ENCODE assay signal across 7 cellular contexts in the genomic region with DNA sequence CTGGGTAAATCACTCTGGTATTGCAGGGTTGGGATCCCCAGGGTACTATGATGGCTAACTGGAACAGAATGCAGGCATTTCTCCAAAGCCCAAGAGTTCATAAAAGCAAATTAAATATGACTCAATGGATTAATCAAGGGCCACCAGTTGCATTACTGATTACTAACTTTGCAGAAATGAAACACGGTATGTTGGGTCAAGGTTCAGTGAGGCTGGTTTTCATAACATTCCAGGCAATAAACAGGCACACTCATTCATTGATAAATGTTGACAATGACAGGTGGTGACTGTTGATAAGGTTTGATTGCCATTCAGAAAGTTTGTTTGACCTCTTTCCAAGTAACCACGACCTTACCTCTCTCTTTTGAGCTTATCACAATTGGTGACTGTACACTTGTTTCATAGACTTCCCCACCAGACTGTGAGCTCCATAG. TPM values are rescaled to one million over a fixed set of nuclear protein-coding genes. Genes with fewer than 3 reads are reported as not detected.
A peak's percentile ranks its signal among the peaks of the same experiment; 100 is the strongest.
DNase-seq lines count a peak whose midpoint lies in the region; FAIRE-seq and TF ChIP-seq lines count a peak whose summit lies in the region.

No MANE protein-coding gene starts in this region.

- H2BK12ac ChIP-seq in H1 (ENCODE audit: low read depth, low read length), result no peak overlapping the region

- DNase-seq in GM23248 (peak; percentile 96), Peyer's patch (peak in 1 of 3 donors; percentile 53), H1 (ENCODE audit: low read depth in 1 of 2, low spot score in 2 of 2) (no peak), GF-D8 (lab: John Stamatoyannopoulos, UW) (no peak), NCI-H446 treated with DMSO at 0.1 percent for 48 hours (lab: John Stamatoyannopoulos, UW) (no peak)
- DNase-seq in stimulated activated CD4-positive, alpha-beta T cell treated with anti-CD3 and anti-CD28 coated beads, Interleukin-15, amount 100 ng/mL, for 24 hours, result no peak

- TF ChIP-seq EP300 in H1 (IDR thresholded peaks at IDR 0.05; ENCODE audit: borderline replicate concordance in 1 of 2, low read depth in 2 of 2, low read length in 2 of 2), result no peak

- no peak overlapping the region for H2BK5ac ChIP-seq in H1 (ENCODE audit: low read depth, low read length)

- no peaks in the 10 kb centered on the region for H3K36me3 ChIP-seq in GM23248 (ENCODE audit: low read depth)
- H3K36me3 ChIP-seq in Peyer's patch, result peaks cover 0 to 20% (median 0%) of the 10 kb centered on the region in 3 donors
- H3K36me3 ChIP-seq in H1 (ENCODE audit: control insufficient read depth in 2 of 4, insufficient read depth in 4 of 4, low read length in 3 of 4), result 0 out of 8 replicates have a peak, but pooled peaks cover 0 to 2% (median 0%) of the 10 kb centered on the region in 4 experiments
- H3K36me3 ChIP-seq in neutrophil, result peaks cover 28% of the 10 kb centered on the region

- POLR2A ChIA-PET in H1 (lab: Charles Lee; ENCODE audit: partially characterized antibody), result interaction anchor here (1.6 to 3.3 kb wide), 2 partner anchors 9 to 12 kb away, joined by 7 to 25 read pairs; a partner anchor contains a TSS

- no peak overlapping the region for H3K14ac ChIP-seq in H1 (ENCODE audit: insufficient read length)

- no peak for FAIRE-seq in H1 (lab: Jason Lieb, UNC)

- no peak for TF ChIP-seq POLR2A in Peyer's patch (IDR thresholded peaks at IDR 0.05)
- TF ChIP-seq POLR2A in H1 (IDR thresholded peaks at IDR 0.05; ENCODE audit: control extremely low read depth in 1 of 2, low read depth in 2 of 2, low read length in 2 of 2), result no peak

- WGBS in GM23248 (ENCODE audit: low coverage in 1 of 2, low lambda C conversion rate in 2 of 2, missing lambda C conversion rate in 2 of 2), 2 experiments, result 0% methylated on average over 2 of the region's 2 CpGs
- 56% methylated on average over 2 of the region's 2 CpGs; no CpG with 5 or more reads in 1 of the 2 experiments for WGBS in H1 (ENCODE audit: extremely low coverage in 1 of 2, insufficient coverage in 1 of 2, insufficient read length in 1 of 2, insufficient replicate concordance in 2 of 2, low coverage in 1 of 2, low lambda C conversion rate in 2 of 2, missing lambda C conversion rate in 1 of 2), 2 experiments

- H3K9me2 ChIP-seq in GM23248 (ENCODE audit: insufficient read depth), result no peaks in the 10 kb centered on the region

- H3K4me1 ChIP-seq in GM23248 (ENCODE audit: insufficient read depth), result peaks cover 31% of the 10 kb centered on the region
- H3K4me1 ChIP-seq in Peyer's patch, result peaks cover 4 to 44% (median 15%) of the 10 kb centered on the region in 4 donors
- H3K4me1 ChIP-seq in H1 (replicated peaks in 1 of 4; ENCODE audit: control insufficient read depth in 3 of 4, insufficient read depth in 4 of 4, low read length in 3 of 4), result no peaks in the 10 kb centered on the region; a peak in 1 of 7 replicates
- peaks cover 39 to 40% of the 10 kb centered on the region in 2 experiments for H3K4me1 ChIP-seq in neutrophil (ENCODE audit: control insufficient read depth in 1 of 2, insufficient read depth in 1 of 2, low read depth in 1 of 2, low read length in 1 of 2)

- peaks cover 8% of the 10 kb centered on the region; the same call in 1 of the 2 replicates for H3K23me2 ChIP-seq in H1 (ENCODE audit: low read depth, low read length)

- peaks cover 6% of the 10 kb centered on the region for H3K79me1 ChIP-seq in H1 (ENCODE audit: low read depth, low read length)

- peak overlapping the region; percentile 91 for H3K9ac ChIP-seq in GM23248
- peak overlapping the region in 2 of 4 experiments; percentile 14 to 67; a peak in 1 of 7 replicates for H3K9ac ChIP-seq in H1 (replicated peaks in 1 of 4; ENCODE audit: extremely low read depth in 1 of 4, low read depth in 3 of 4, low read length in 3 of 4)

- in situ Hi-C loops in GM23248 (cut with MboI), result loop anchor here (25.0 kb wide), 1 partner anchor 560 kb away; a partner anchor contains a TSS

- H3K27ac ChIP-seq in GM23248 (peak overlapping the region; percentile 86), Peyer's patch (peak overlapping the region; percentile 81 to 95 (median 94)), H1 (ENCODE audit: low read depth, low read length) (0 out of 2 replicates have a peak overlapping the region, but pooled peaks have one; percentile 4), neutrophil (peak overlapping the region; percentile 85)

- H4K20me1 ChIP-seq in GM23248 (ENCODE audit: insufficient read depth) (no peaks in the 10 kb centered on the region), H1 (replicated peaks in 1 of 2; ENCODE audit: control insufficient read depth in 1 of 2, insufficient read depth in 2 of 2, low read length in 2 of 2) (peaks cover 0 to 8% of the 10 kb centered on the region in 2 experiments)

- H4K8ac ChIP-seq in H1 (ENCODE audit: extremely low read depth, insufficient read depth, low read length), result no peak overlapping the region

- H3F3A ChIP-seq in GM23248 (ENCODE audit: insufficient read depth), result peaks cover 31% of the 10 kb centered on the region

- no peaks in the 10 kb centered on the region for H3K9me3 ChIP-seq in GM23248 (ENCODE audit: low read depth)
- no peaks in the 10 kb centered on the region for H3K9me3 ChIP-seq in Peyer's patch
- H3K9me3 ChIP-seq in H1 (ENCODE audit: insufficient read depth in 2 of 2, low read depth in 1 of 2, low read length in 1 of 2), result no peaks in the 10 kb centered on the region
- H3K9me3 ChIP-seq in neutrophil, result no peaks in the 10 kb centered on the region

- H2AK5ac ChIP-seq in H1 (ENCODE audit: low read depth, low read length), result no peak overlapping the region

- H3K56ac ChIP-seq in H1 (replicated peaks; ENCODE audit: insufficient read length, low read depth, low read length), result peak overlapping the region; percentile 24

- H3K4me3 ChIP-seq in GM23248 (peak overlapping the region; percentile 97), Peyer's patch (peak overlapping the region; percentile 63 to 91 (median 84)), H1 (ENCODE audit: extremely low read depth in 1 of 4, insufficient read depth in 2 of 4, low read depth in 3 of 4, low read length in 4 of 4) (peak overlapping the region; percentile 19 to 92 (median 73); a peak in 7 of 8 replicates), neutrophil (ENCODE audit: low read depth in 1 of 2, low read length in 1 of 2) (peak overlapping the region; percentile 89 to 91)

- no peak for TF ChIP-seq CTCF in Peyer's patch (IDR thresholded peaks at IDR 0.05)
- no peak for TF ChIP-seq CTCF in H1 (IDR thresholded peaks at IDR 0.05; ENCODE audit: control extremely low read depth in 1 of 3, insufficient read depth in 1 of 3, low read depth in 1 of 3, low read length in 3 of 3)
- no peak for TF ChIP-seq CTCF in neutrophil (IDR thresholded peaks at IDR 0.05)

- H4K5ac ChIP-seq in H1 (ENCODE audit: insufficient read length, low read depth, low read length), result no peak overlapping the region

- TF ChIP-seq RAD21 in H1 (IDR thresholded peaks at IDR 0.05 in 1 of 2, conservative IDR thresholded peaks at IDR 0.05 in 1 of 2; ENCODE audit: low read depth in 2 of 2, low read length in 2 of 2), result no peak

- H2BK15ac ChIP-seq in H1 (ENCODE audit: low read length), result no peak overlapping the region

- CTCF ChIA-PET in H1 (lab: Charles Lee; ENCODE audit: partially characterized antibody), result interaction anchor here (1.1 kb wide), 1 partner anchor 11 kb away, joined by 5 read pairs; no protein-coding TSS in a partner anchor

- H3K4me2 ChIP-seq in GM23248 (ENCODE audit: unreplicated experiment), result peak overlapping the region; percentile 87
- peak overlapping the region; percentile 56 to 81 for H3K4me2 ChIP-seq in H1 (ENCODE audit: insufficient read depth in 1 of 2, low read depth in 2 of 2, low read length in 2 of 2)

- H4K91ac ChIP-seq in H1 (replicated peaks; ENCODE audit: insufficient read length, low read length), result no peak overlapping the region

- H2AFZ ChIP-seq in GM23248 (peak overlapping the region; percentile 69), H1 (ENCODE audit: low read length) (peak overlapping the region; percentile 73)

- H3K4ac ChIP-seq in H1 (replicated peaks; ENCODE audit: insufficient read length, low read depth, low read length), result peak overlapping the region; percentile 27

- H3K79me2 ChIP-seq in GM23248 (ENCODE audit: insufficient read depth) (peaks cover 42% of the 10 kb centered on the region), H1 (ENCODE audit: control insufficient read depth in 1 of 2, insufficient read depth in 2 of 2, low read length in 2 of 2) (peaks cover 0 to 6% of the 10 kb centered on the region in 2 experiments; a peak in 1 of 4 replicates)

- H2BK20ac ChIP-seq in H1 (ENCODE audit: low read length), result no peak overlapping the region

- no peak overlapping the region for H3K23ac ChIP-seq in H1 (ENCODE audit: insufficient read length)

- H3K27me3 ChIP-seq in GM23248 (replicated peaks; ENCODE audit: insufficient read depth) (no peaks in the 10 kb centered on the region), Peyer's patch (no peaks in the 10 kb centered on the region), H1 (replicated peaks in 1 of 4; ENCODE audit: control insufficient read depth in 3 of 4, extremely low read depth in 1 of 4, insufficient read depth in 3 of 4, low read length in 3 of 4) (no peaks in the 10 kb centered on the region), neutrophil (no peaks in the 10 kb centered on the region)

- no peak overlapping the region for H3K18ac ChIP-seq in H1 (ENCODE audit: extremely low read depth, low read length)

- no peak overlapping the region for H2BK120ac ChIP-seq in H1 (replicated peaks; ENCODE audit: low read depth, low read length)

RNA-seq across cellular contexts. Expression of a gene that starts 0.5 kb away (rescaled TPM):
- total RNA-seq in GM23248 (2014; rRNA removed; shearing (Covaris generic)), result 86.6 and 90.0 TPM in 2 replicates
- polyA plus RNA-seq in GM23248 (2016; fragmentation: Nextera tagmentation; extraction: Ambion mirVana) (96.2 and 99.6 TPM in 2 replicates), H1 (2011; rRNA removed) (30.9 and 45.1 TPM in 2 replicates)
- 10 to 100 TPM; 52.7 to 83.9 (median 62.8) TPM for total RNA-seq in Peyer's patch
- 37.2 and 37.5 TPM in 2 replicates for total RNA-seq in H1 (2021; fragmentation: NEBNext Ultra II Directional; extraction: Animal tissue kit (Norgen Biotek cat#: 25700))
- polyA plus RNA-seq in H1 (2011; cell fraction: cytosol; rRNA removed), result 35.2 TPM
- polyA plus RNA-seq in H1 (2011; cell fraction: nucleus; rRNA removed), result 48.2 TPM
- polyA plus RNA-seq in H1 (2012, experiment 1 of 2), result 28.6 to 43.6 TPM (median 38.3 TPM) in 4 replicates
- polyA plus RNA-seq in H1 (2012, experiment 2 of 2), result 39.9 TPM
- polyA plus RNA-seq in H1 (2013, experiment 1 of 2), result 16.6 TPM
- polyA plus RNA-seq in H1 (2013, experiment 2 of 2), result 16.4 TPM
- polyA minus RNA-seq in H1 (2011; rRNA and poly(A)+ RNA removed), result 24.3 and 31.3 TPM in 2 replicates
- polyA minus RNA-seq in H1 (2011; cell fraction: cytosol; rRNA and poly(A)+ RNA removed), result 34.6 TPM
- polyA minus RNA-seq in H1 (2011; cell fraction: nucleus; rRNA and poly(A)+ RNA removed), result 27.1 TPM

RNA-seq across cellular contexts. Expression of a gene that starts 12.0 kb away (rescaled TPM):
- 114 and 120 TPM in 2 replicates for total RNA-seq in GM23248 (2014; rRNA removed; shearing (Covaris generic))
- 122 and 126 TPM in 2 replicates for polyA plus RNA-seq in GM23248 (2016; fragmentation: Nextera tagmentation; extraction: Ambion mirVana)
- 100 to 1,000 TPM in 2 of 4 donors, 10 to 100 TPM in 2; 88.0 to 116 (median 102) TPM for total RNA-seq in Peyer's patch
- 75.6 and 78.9 TPM in 2 replicates for total RNA-seq in H1 (2021; fragmentation: NEBNext Ultra II Directional; extraction: Animal tissue kit (Norgen Biotek cat#: 25700))
- 99.0 and 105 TPM in 2 replicates for polyA plus RNA-seq in H1 (2011; rRNA removed)
- 132 TPM for polyA plus RNA-seq in H1 (2011; cell fraction: cytosol; rRNA removed)
- polyA plus RNA-seq in H1 (2011; cell fraction: nucleus; rRNA removed), result 72.9 TPM
- 82.7 to 92.5 TPM (median 90.1 TPM) in 4 replicates for polyA plus RNA-seq in H1 (2012, experiment 1 of 2)
- 52.5 TPM for polyA plus RNA-seq in H1 (2012, experiment 2 of 2)
- 61.3 TPM for polyA plus RNA-seq in H1 (2013, experiment 1 of 2)
- 63.7 TPM for polyA plus RNA-seq in H1 (2013, experiment 2 of 2)
- polyA minus RNA-seq in H1 (2011; rRNA and poly(A)+ RNA removed), result 45.7 and 50.9 TPM in 2 replicates
- 26.8 TPM for polyA minus RNA-seq in H1 (2011; cell fraction: cytosol; rRNA and poly(A)+ RNA removed)
- 24.7 TPM for polyA minus RNA-seq in H1 (2011; cell fraction: nucleus; rRNA and poly(A)+ RNA removed)

RNA-seq across cellular contexts. Expression of a gene that starts 23.9 kb away (rescaled TPM):
- total RNA-seq in GM23248 (2014; rRNA removed; shearing (Covaris generic)), result not detected in 2 replicates
- polyA plus RNA-seq in GM23248 (2016; fragmentation: Nextera tagmentation; extraction: Ambion mirVana), result not detected in 2 replicates
- not detected for total RNA-seq in Peyer's patch
- total RNA-seq in H1 (2021; fragmentation: NEBNext Ultra II Directional; extraction: Animal tissue kit (Norgen Biotek cat#: 25700)), result not detected in 2 replicates
- polyA plus RNA-seq in H1 (2011; rRNA removed), result not detected in 2 replicates
- polyA plus RNA-seq in H1 (2011; cell fraction: cytosol; rRNA removed), result not detected
- not detected for polyA plus RNA-seq in H1 (2011; cell fraction: nucleus; rRNA removed)
- polyA plus RNA-seq in H1 (2012, experiment 1 of 2), result not detected in 4 replicates
- polyA plus RNA-seq in H1 (2012, experiment 2 of 2), result not detected
- polyA plus RNA-seq in H1 (2013, experiment 1 of 2), result not detected
- not detected for polyA plus RNA-seq in H1 (2013, experiment 2 of 2)
- polyA minus RNA-seq in H1 (2011; rRNA and poly(A)+ RNA removed), result not detected in 2 replicates
- polyA minus RNA-seq in H1 (2011; cell fraction: cytosol; rRNA and poly(A)+ RNA removed), result not detected
- polyA minus RNA-seq in H1 (2011; cell fraction: nucleus; rRNA and poly(A)+ RNA removed), result not detected

RNA-seq across cellular contexts. Expression of a gene that starts 53.7 kb away (rescaled TPM):
- total RNA-seq in GM23248 (2014; rRNA removed; shearing (Covaris generic)), result not detected in 2 replicates
- polyA plus RNA-seq in GM23248 (2016; fragmentation: Nextera tagmentation; extraction: Ambion mirVana) (0.13 TPM in 1 of 2 replicates, not detected in the other), H1 (2011; rRNA removed) (1.6 and 2.2 TPM in 2 replicates)
- total RNA-seq in Peyer's patch, result 100 to 1,000 TPM in 1 of 4 donors, 10 to 100 TPM in 3; 28.0 to 111 (median 58.8) TPM
- 0.67 and 0.75 TPM in 2 replicates for total RNA-seq in H1 (2021; fragmentation: NEBNext Ultra II Directional; extraction: Animal tissue kit (Norgen Biotek cat#: 25700))
- polyA plus RNA-seq in H1 (2011; cell fraction: cytosol; rRNA removed), result 2.0 TPM
- 2.4 TPM for polyA plus RNA-seq in H1 (2011; cell fraction: nucleus; rRNA removed)
- 0.88 to 1.6 TPM (median 1.2 TPM) in 4 replicates for polyA plus RNA-seq in H1 (2012, experiment 1 of 2)
- polyA plus RNA-seq in H1 (2012, experiment 2 of 2), result 0.80 TPM
- polyA plus RNA-seq in H1 (2013, experiment 1 of 2), result 1.5 TPM
- 1.0 TPM for polyA plus RNA-seq in H1 (2013, experiment 2 of 2)
- polyA minus RNA-seq in H1 (2011; rRNA and poly(A)+ RNA removed), result 0.61 and 1.0 TPM in 2 replicates
- 2.6 TPM for polyA minus RNA-seq in H1 (2011; cell fraction: cytosol; rRNA and poly(A)+ RNA removed)
- 1.2 TPM for polyA minus RNA-seq in H1 (2011; cell fraction: nucleus; rRNA and poly(A)+ RNA removed)

Comparison
In these comparisons a context has a peak if more than half of its experiments do, and no peak if none do; other contexts are left out.
1. H3K27ac ChIP-seq: peak in every context shown above with its lines; median percentile 94 in Peyer's patch; 86 in GM23248; 85 in neutrophil; 4 in H1.